22 cellular contexts compared by ENCODE assay signal in genomic region chr6:166087246-166087645, GRCh38.
"Had no signal": no experiment of that assay in that cellular context is flagged by ENCODE, and none has a peak within 500 bp of the region (broad histone marks: within the 10 kb centered on the region; RNA-seq: fewer than 3 reads in every experiment).

No MANE protein-coding gene starts in this region.

- DNase-seq: KBM-7, MG63, NCI-H1092, NCI-H1105 treated with DMSO at 0.1 percent for 48 hours, NCI-H1417 treated with DMSO at 0.1 percent for 48 hours, NCI-H146, NCI-H1694 treated with DMSO at 0.1 percent for 48 hours, NCI-H1930, NCI-H2081, NCI-H2107, NCI-H226, NCI-H446, NCI-H510A, NCI-H524 treated with DMSO at 0.1 percent for 48 hours, NCI-H69, NCI-H774, PC-3, Right ventricle myocardium superior, SIG-M5 had no signal

- H3K4me3 ChIP-seq: MG63, SJSA1, SK-N-MC had no signal

- ATAC-seq: Panc1, PC-3 had no signal
